In genomic region chr22:43580351-43580750, GRCh38 we compare ENCODE assay signal across 21 cellular contexts.
"Had no signal": no experiment of that assay in that cellular context is flagged by ENCODE, and none has a peak within 500 bp of the region (broad histone marks: within the 10 kb centered on the region; RNA-seq: fewer than 3 reads in every experiment).

No MANE protein-coding gene starts in this region.

- ATAC-seq: effector memory CD8-positive, alpha-beta T cell; esophagus mucosa; foreskin keratinocyte; gastroesophageal sphincter; heart left ventricle; left cardiac atrium; left lung; left ventricle myocardium superior; lower lobe of right lung; mucosa of descending colon; naive thymus-derived CD8-positive, alpha-beta T cell had no signal

- H3K9me3 ChIP-seq: colonic mucosa had no signal

- H3K27me3 ChIP-seq: colonic mucosa, gastroesophageal sphincter, hepatocyte had no signal

- DNase-seq: colonic mucosa; cortex of kidney; effector CD8-positive, alpha-beta T cell; effector memory CD8-positive, alpha-beta T cell; endodermal cell; erythroblast; foreskin keratinocyte; heart left ventricle; hypothalamus; left cardiac atrium; left lung; left ventricle myocardium superior; lower lobe of right lung; mesenchymal stem cell; mucosa of descending colon; naive B cell; naive thymus-derived CD8-positive, alpha-beta T cell had no signal

- H3K27ac ChIP-seq: colonic mucosa, epithelial cell of prostate, foreskin keratinocyte, gastroesophageal sphincter, heart left ventricle, hepatocyte, left lung, lower lobe of right lung had no signal

- H3K4me1 ChIP-seq: colonic mucosa, foreskin keratinocyte, gastroesophageal sphincter, heart left ventricle, left lung, lower lobe of right lung had no signal

- H3K4me3 ChIP-seq: colonic mucosa, gastroesophageal sphincter, heart left ventricle, hepatocyte, left lung, lower lobe of right lung, mucosa of descending colon had no signal

- H3K36me3 ChIP-seq: colonic mucosa, heart left ventricle, left lung, lower lobe of right lung had no signal
